Comparison of ENCODE assay signal across 9 cellular contexts in genomic region chr15:43198556-43198955, GRCh38. TPM values are rescaled to one million over a fixed set of nuclear protein-coding genes. Genes with fewer than 3 reads are reported as not detected.
"Had no signal": no experiment of that assay in that cellular context is flagged by ENCODE, and none has a peak within 500 bp of the region (broad histone marks: within the 10 kb centered on the region; RNA-seq: fewer than 3 reads in every experiment).

No MANE protein-coding gene starts in this region.

RNA-seq across cellular contexts. Expression of gene EPB42, which starts 22.3 kb away (rescaled TPM):
- total RNA-seq: OCI-LY7, PC-3, PC-9, Peyer's patch, RPMI7951, SJCRH30, SJSA1, SK-MEL-5 had no signal
- polyA plus RNA-seq: SK-N-SH had no signal
